Comparison of ENCODE assay signal across 8 cellular contexts in genomic region chr12:124125472-124125871, GRCh38.
DNase-seq lines count a peak whose midpoint lies in the region; ATAC-seq and TF ChIP-seq lines count a peak whose summit lies in the region.

No MANE protein-coding gene starts in this region.

- DNase-seq in NCI-H2196 (lab: John Stamatoyannopoulos, UW; ENCODE audit: unreplicated experiment): peak; percentile 6
- DNase-seq in NCI-H2196 treated with DMSO at 0.1 percent for 48 hours (lab: John Stamatoyannopoulos, UW; ENCODE audit: unreplicated experiment): no peak
- peak; percentile 79 for DNase-seq in NCI-H510A (lab: John Stamatoyannopoulos, UW)
- DNase-seq in stimulated activated effector memory CD8-positive, alpha-beta T cell treated with anti-CD3 and anti-CD28 coated beads, Interleukin-12 subunit alpha, Interleukin-12 subunit beta, amount 100 ng/mL, for 72 hours (ENCODE audit: low spot score in 2 of 2): peak in 1 of 2 donors; percentile 51
- DNase-seq in gastrocnemius medialis: no peak
- DNase-seq in NCI-H2029 (lab: John Stamatoyannopoulos, UW): no peak
- DNase-seq in GOT3 (lab: John Stamatoyannopoulos, UW): no peak

- in situ Hi-C loops in gastrocnemius medialis (cut with MboI; ENCODE audit: low sequenced_read_pairs in 4 of 4): no loop called here

- H3K27ac ChIP-seq in gastrocnemius medialis: no peak overlapping the region

- no peaks in the 10 kb centered on the region for H3K4me1 Mint-ChIP-seq in stimulated activated effector memory CD8-positive, alpha-beta T cell treated with anti-CD3 and anti-CD28 coated beads, Interleukin-12 subunit alpha, Interleukin-12 subunit beta, amount 100 ng/mL, for 72 hours

- ATAC-seq in HG02973 (IDR thresholded peaks at IDR 0.05; ENCODE audit: unreplicated experiment): peak; percentile 82
- ATAC-seq in stimulated activated effector memory CD8-positive, alpha-beta T cell treated with anti-CD3 and anti-CD28 coated beads, Interleukin-12 subunit alpha, Interleukin-12 subunit beta, amount 100 ng/mL, for 72 hours: peak; percentile 83
- no peak for ATAC-seq in gastrocnemius medialis

- TF ChIP-seq CTCF in gastrocnemius medialis (IDR thresholded peaks at IDR 0.05 in 4 of 5, conservative IDR thresholded peaks at IDR 0.05 in 1 of 5): no peak

- no peaks in the 10 kb centered on the region for H3K9me3 ChIP-seq in gastrocnemius medialis

- no peaks in the 10 kb centered on the region for H3K4me1 ChIP-seq in gastrocnemius medialis

- no peaks in the 10 kb centered on the region for H3K36me3 Mint-ChIP-seq in stimulated activated effector memory CD8-positive, alpha-beta T cell treated with anti-CD3 and anti-CD28 coated beads, Interleukin-12 subunit alpha, Interleukin-12 subunit beta, amount 100 ng/mL, for 72 hours

- intact Hi-C loops in gastrocnemius medialis (cut with DNase I; ENCODE audit: low total_unique reads): no loop called here

- no peaks in the 10 kb centered on the region for H3K36me3 ChIP-seq in gastrocnemius medialis

- no peak overlapping the region for H3K4me3 Mint-ChIP-seq in stimulated activated effector memory CD8-positive, alpha-beta T cell treated with anti-CD3 and anti-CD28 coated beads, Interleukin-12 subunit alpha, Interleukin-12 subunit beta, amount 100 ng/mL, for 72 hours

- no peak for TF ChIP-seq POLR2A in gastrocnemius medialis (IDR thresholded peaks at IDR 0.05)

- no peak overlapping the region for H3K4me3 ChIP-seq in gastrocnemius medialis

- no peaks in the 10 kb centered on the region for H3K9me3 Mint-ChIP-seq in stimulated activated effector memory CD8-positive, alpha-beta T cell treated with anti-CD3 and anti-CD28 coated beads, Interleukin-12 subunit alpha, Interleukin-12 subunit beta, amount 100 ng/mL, for 72 hours

- peaks cover 0 to 2% (median 0%) of the 10 kb centered on the region in 3 donors for H3K27me3 ChIP-seq in gastrocnemius medialis

- H3K27ac Mint-ChIP-seq in stimulated activated effector memory CD8-positive, alpha-beta T cell treated with anti-CD3 and anti-CD28 coated beads, Interleukin-12 subunit alpha, Interleukin-12 subunit beta, amount 100 ng/mL, for 72 hours: no peak overlapping the region

Comparison
In these comparisons a context has a peak if more than half of its experiments do, and no peak if none do; other contexts are left out.
1. DNase-seq: peak in NCI-H2196 (single experiment) and NCI-H510A (single experiment); none in NCI-H2196 treated with DMSO at 0.1 percent for 48 hours (single experiment), gastrocnemius medialis (0 of 2), NCI-H2029 (single experiment) and GOT3 (single experiment).
2. ATAC-seq: peak in HG02973 (single experiment) and stimulated activated effector memory CD8-positive, alpha-beta T cell treated with anti-CD3 and anti-CD28 coated beads, Interleukin-12 subunit alpha, Interleukin-12 subunit beta, amount 100 ng/mL, for 72 hours (single experiment); none in gastrocnemius medialis (0 of 2).